ENCODE assay signal across 24 cellular contexts in the genomic region with DNA sequence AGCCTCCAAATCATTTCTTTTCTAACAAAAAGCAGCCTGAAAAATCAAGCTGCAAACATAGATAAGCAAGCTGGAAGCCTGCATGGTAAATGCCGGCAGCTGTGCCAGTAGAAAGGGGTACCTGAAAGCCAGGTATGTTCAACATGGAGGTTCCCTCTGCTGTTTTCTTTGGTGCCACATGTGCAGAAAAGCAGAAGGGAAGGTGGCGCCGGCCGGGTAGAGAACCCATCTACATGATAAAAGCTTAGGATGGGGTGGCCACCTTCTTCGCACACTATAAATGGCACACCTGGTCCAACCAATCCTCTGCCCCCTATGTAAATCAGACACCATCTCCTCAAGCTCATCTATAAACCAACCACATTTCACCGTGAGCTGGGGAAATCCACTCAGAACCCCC.
"Had no signal": no experiment of that assay in that cellular context is flagged by ENCODE, and none has a peak within 500 bp of the region (broad histone marks: within the 10 kb centered on the region; RNA-seq: fewer than 3 reads in every experiment).

No MANE protein-coding gene starts in this region.

- DNase-seq: activated CD4-positive, alpha-beta T cell treated with anti-CD3 and anti-CD28 coated beads, Interleukin-2, amount 10 ng/mL, durations not matched to agents 24 days and 14 days; activated CD4-positive, alpha-beta T cell treated with anti-CD3 and anti-CD28 coated beads, Interleukin-2, amount 50 U/mL, for 4 hours; activated CD8-positive, alpha-beta T cell treated with anti-CD3 and anti-CD28 coated beads for 36 hours; activated gamma-delta T cell treated with Interleukin-2 at 50 U/mL for 16 hours; activated naive CD4-positive, alpha-beta T cell treated with anti-CD3 and anti-CD28 coated beads, Interleukin-2, amount 10 ng/mL, durations not matched to agents 7 days and 5 days; activated naive CD8-positive, alpha-beta T cell treated with anti-CD3 and anti-CD28 coated beads, Interleukin-2, amount 50 U/mL, for 24 hours; activated T-cell treated with anti-CD3 and anti-CD28 coated beads, Interleukin-2, amount 50 U/mL, for 1 hour; activated T-cell treated with anti-CD3 and anti-CD28 coated beads, Interleukin-2, amount 50 U/mL, for 72 hours; anterior cingulate cortex; caudate nucleus; cerebellar nuclear complex; NCI-H1105; NCI-H1417 treated with DMSO at 0.1 percent for 48 hours; NCI-H187 treated with DMSO at 0.1 percent for 48 hours; NCI-H2081; NCI-H226; NCI-H446 treated with DMSO at 0.1 percent for 48 hours; NCI-H524; NCI-H69; NCI-H82; OCI-M1; Right ventricle myocardium superior had no signal

- ATAC-seq: activated CD8-positive, alpha-beta T cell treated with anti-CD3 and anti-CD28 coated beads for 36 hours; activated naive CD8-positive, alpha-beta T cell treated with anti-CD3 and anti-CD28 coated beads, Interleukin-2, amount 50 U/mL, for 24 hours; activated T-cell treated with anti-CD3 and anti-CD28 coated beads, Interleukin-2, amount 50 U/mL, for 72 hours; activated T-helper 17 cell treated with anti-CD3 and anti-CD28 coated beads, Interleukin-2, amount 50 U/mL, for 72 hours; K562 had no signal

- H3K4me3 ChIP-seq: K562 had no signal
